In genomic region chr10:71850745-71851629, GRCh38 we compare ENCODE assay signal across 8 cellular contexts.
DNase-seq lines count a peak whose midpoint lies in the region; ATAC-seq and TF ChIP-seq lines count a peak whose summit lies in the region.

PSAP (minus strand) TSS chr10:71851251; CDS start chr10:71851221, 30 bp downstream.

- peak within 1 kb of the TSS; percentile 100 for H3K4me3 Mint-ChIP-seq in activated naive CD4-positive, alpha-beta T cell treated with anti-CD3 and anti-CD28 coated beads, Interleukin-2, amount 50 U/mL, for 24 hours

- peaks cover 43% of the 10 kb centered on the region for H3K4me1 Mint-ChIP-seq in activated naive CD4-positive, alpha-beta T cell treated with anti-CD3 and anti-CD28 coated beads, Interleukin-2, amount 50 U/mL, for 24 hours

- DNase-seq in GM06990 (ENCODE audit: extremely low read depth, insufficient read length) (peak; percentile 97), NCI-H1092 (lab: John Stamatoyannopoulos, UW) (peak; percentile 94), germinal center (ENCODE audit: low spot score) (peak; percentile 99), non-pigmented ciliary epithelial cell (ENCODE audit: low read depth) (peak; percentile 92), superior temporal gyrus (ENCODE audit: extremely low spot score) (peak; percentile 98)

- H3K27me3 ChIP-seq in GM06990 (replicated peaks; ENCODE audit: control insufficient read depth, insufficient read depth, low read length), result no peaks in the 10 kb centered on the region

- no peaks in the 10 kb centered on the region for H3K27me3 Mint-ChIP-seq in activated naive CD4-positive, alpha-beta T cell treated with anti-CD3 and anti-CD28 coated beads, Interleukin-2, amount 50 U/mL, for 24 hours

- H3K4me3 ChIP-seq in GM06990 (replicated peaks; ENCODE audit: low read depth, low read length), result peak within 1 kb of the TSS; percentile 96

- H3K27ac Mint-ChIP-seq in activated naive CD4-positive, alpha-beta T cell treated with anti-CD3 and anti-CD28 coated beads, Interleukin-2, amount 50 U/mL, for 24 hours, result peak within 1 kb of the TSS; percentile 92

- H3K36me3 ChIP-seq in GM06990 (ENCODE audit: control insufficient read depth, insufficient read depth, low read length), result no peaks in the 10 kb centered on the region

- H3K36me3 Mint-ChIP-seq in activated naive CD4-positive, alpha-beta T cell treated with anti-CD3 and anti-CD28 coated beads, Interleukin-2, amount 50 U/mL, for 24 hours, result no peaks in the 10 kb centered on the region

- TF ChIP-seq CTCF in GM06990 (IDR thresholded peaks at IDR 0.05; ENCODE audit: insufficient read depth, low read length, poor library complexity, severe bottlenecking), result no peak

- ATAC-seq in HG02588 (IDR thresholded peaks at IDR 0.05; ENCODE audit: unreplicated experiment), result peak; percentile 92
- ATAC-seq in SK-N-SH treated with all-trans-retinoic acid at 6 μM for 48 hours, result peak; percentile 99

- no peaks in the 10 kb centered on the region for H3K9me3 Mint-ChIP-seq in activated naive CD4-positive, alpha-beta T cell treated with anti-CD3 and anti-CD28 coated beads, Interleukin-2, amount 50 U/mL, for 24 hours

TF ChIP-seq in SK-N-SH treated with all-trans-retinoic acid at 6 μM for 48 hours, 23 proteins besides CTCF, POLR2A, EP300 and RAD21:
- TF ChIP-seq ESRRG (CRISPR knock-in tag; IDR thresholded peaks at IDR 0.05), result no peak
- no peak for TF ChIP-seq CSRNP3 (CRISPR knock-in tag; IDR thresholded peaks at IDR 0.05)
- no peak for TF ChIP-seq RARB (CRISPR knock-in tag; IDR thresholded peaks at IDR 0.05)
- TF ChIP-seq OSR1 (CRISPR knock-in tag; IDR thresholded peaks at IDR 0.05), result no peak
- TF ChIP-seq PATZ1 (CRISPR knock-in tag; IDR thresholded peaks at IDR 0.05; ENCODE audit: borderline replicate concordance), result 0 out of 2 replicates have a peak, but pooled peaks have one; percentile 72
- TF ChIP-seq ISL1 (CRISPR knock-in tag; IDR thresholded peaks at IDR 0.05), result no peak
- TF ChIP-seq BACH2 (CRISPR knock-in tag; IDR thresholded peaks at IDR 0.05; ENCODE audit: borderline replicate concordance), result no peak
- no peak for TF ChIP-seq TSHZ2 (CRISPR knock-in tag; IDR thresholded peaks at IDR 0.05)
TF ChIP-seq in SK-N-SH treated with all-trans-retinoic acid at 6 μM for 48 hours: peak in this region for 1.

Comparison
In these comparisons a context has a peak if more than half of its experiments do, and no peak if none do; other contexts are left out.
1. Peak in every context shown above with its lines: DNase-seq, ATAC-seq and H3K4me3 ChIP-seq.